8 cellular contexts compared by ENCODE assay signal in genomic region chr6:87722831-87723726, GRCh38. TPM values are rescaled to one million over a fixed set of nuclear protein-coding genes. Genes with fewer than 3 reads are reported as not detected.
A peak's percentile ranks its signal among the peaks of the same experiment; 100 is the strongest.
DNase-seq lines count a peak whose midpoint lies in the region; ATAC-seq and TF ChIP-seq lines count a peak whose summit lies in the region.

No MANE protein-coding gene starts in this region.

- CTCF ChIA-PET in IMR-90 (lab: Yijun Ruan, JAX) = interaction anchor here (1.0 kb wide), 1 partner anchor 50 kb away, joined by 3 read pairs; no protein-coding TSS in a partner anchor
- CTCF ChIA-PET in activated CD4-positive, alpha-beta memory T cell treated with anti-CD3 and anti-CD28 coated beads for 36 hours (lab: Charles Lee) = interaction anchor here (0.7 kb wide), 1 partner anchor 18 kb away, joined by 3 read pairs; no protein-coding TSS in a partner anchor

- H3K79me2 ChIP-seq in trophoblast cell (ENCODE audit: control insufficient read depth, insufficient read depth, low read length, poor library complexity) = no peaks in the 10 kb centered on the region

- H3K23ac ChIP-seq in IMR-90 (ENCODE audit: low read depth, low read length) (peak overlapping the region; percentile 85), trophoblast cell (ENCODE audit: low read length) (no peak overlapping the region)

- H4K20me1 ChIP-seq in IMR-90 (ENCODE audit: insufficient read depth, low read length) = no peaks in the 10 kb centered on the region

- H3K4ac ChIP-seq in IMR-90 (ENCODE audit: low read depth, low read length) = peak overlapping the region; percentile 91
- no peak overlapping the region for H3K4ac ChIP-seq in trophoblast cell (ENCODE audit: low read depth, low read length)

- H3K9ac ChIP-seq in IMR-90 (ENCODE audit: low read depth, low read length) (peak overlapping the region; percentile 46), trophoblast cell (ENCODE audit: low read length) (no peak overlapping the region)

- H3K27me3 Mint-ChIP-seq in activated T-cell treated with anti-CD3 and anti-CD28 coated beads, Interleukin-2, amount 50 U/mL, for 72 hours (ENCODE audit: low read depth) = peaks cover 16% of the 10 kb centered on the region
- H3K27me3 Mint-ChIP-seq in activated CD4-positive, alpha-beta memory T cell treated with anti-CD3 and anti-CD28 coated beads for 36 hours = no peaks in the 10 kb centered on the region

- peaks cover 0 to 2% of the 10 kb centered on the region in 2 donors for H3K36me3 Mint-ChIP-seq in activated T-cell treated with anti-CD3 and anti-CD28 coated beads, Interleukin-2, amount 50 U/mL, for 72 hours (ENCODE audit: insufficient read depth in 2 of 2)
- H3K36me3 Mint-ChIP-seq in activated CD4-positive, alpha-beta memory T cell treated with anti-CD3 and anti-CD28 coated beads for 36 hours = no peaks in the 10 kb centered on the region

- H3K79me1 ChIP-seq in IMR-90 (ENCODE audit: low read depth in 1 of 2, low read length in 2 of 2) (peaks cover 0 to 3% of the 10 kb centered on the region in 2 experiments; a peak in 1 of 4 replicates), trophoblast cell (ENCODE audit: low read length) (peaks cover 5% of the 10 kb centered on the region)

- H4K91ac ChIP-seq in IMR-90 (ENCODE audit: insufficient read depth, low read depth, low read length) = peak overlapping the region; percentile 93
- H4K91ac ChIP-seq in trophoblast cell (ENCODE audit: low read depth, low read length) = peak overlapping the region; percentile 10

- H3K9me3 ChIP-seq in IMR-90 (ENCODE audit: control insufficient read depth, insufficient read depth, low read length) (no peaks in the 10 kb centered on the region), trophoblast cell (ENCODE audit: insufficient read depth, low read depth, low read length) (no peaks in the 10 kb centered on the region)

- H2BK5ac ChIP-seq in IMR-90 (ENCODE audit: low read depth, low read length, poor library complexity, severe bottlenecking) (peak overlapping the region; percentile 90), trophoblast cell (ENCODE audit: low read depth, low read length, poor library complexity) (no peak overlapping the region)

- H3K56ac ChIP-seq in IMR-90 (ENCODE audit: extremely low read depth, insufficient read depth, low read length) = peak overlapping the region; percentile 81; the same call in 1 of the 2 replicates

- peak overlapping the region; percentile 95 for H3K27ac ChIP-seq in IMR-90 (ENCODE audit: insufficient read depth, low read length)
- no peak overlapping the region for H3K27ac ChIP-seq in trophoblast cell (ENCODE audit: low read depth, low read length)

- H2AFZ ChIP-seq in IMR-90 (replicated peaks; ENCODE audit: low read length, poor library complexity) (peak overlapping the region; percentile 7), trophoblast cell (ENCODE audit: insufficient read depth, low read length, poor library complexity) (peak overlapping the region; percentile 33)

- H3K9me1 ChIP-seq in IMR-90 (ENCODE audit: insufficient read depth, low read length) = peaks cover 8% of the 10 kb centered on the region; the same call in 1 of the 2 replicates

- peaks cover 39% of the 10 kb centered on the region for H3K4me1 Mint-ChIP-seq in activated T-cell treated with anti-CD3 and anti-CD28 coated beads, Interleukin-2, amount 50 U/mL, for 72 hours (ENCODE audit: low read depth)
- H3K4me1 Mint-ChIP-seq in activated CD4-positive, alpha-beta memory T cell treated with anti-CD3 and anti-CD28 coated beads for 36 hours (ENCODE audit: low read depth) = peaks cover 27% of the 10 kb centered on the region

- peak overlapping the region; percentile 60; the same call in 1 of the 2 replicates for H2AK5ac ChIP-seq in IMR-90 (ENCODE audit: low read depth, low read length)
- no peak overlapping the region for H2AK5ac ChIP-seq in trophoblast cell (ENCODE audit: low read length)

- POLR2A ChIA-PET in IMR-90 (lab: Charles Lee; ENCODE audit: unreplicated experiment) = interaction anchor here (0.6 to 0.9 kb wide), 2 partner anchors 21 to 26 kb away, joined by 5 read pairs; partner anchors contain the start of gene AKIRIN2
- POLR2A ChIA-PET in activated CD4-positive, alpha-beta memory T cell treated with anti-CD3 and anti-CD28 coated beads for 36 hours (lab: Charles Lee) = interaction anchor here (0.8 to 2.3 kb wide), 7 partner anchors 9 to 85 kb away, joined by 3 to 9 read pairs (median 3); partner anchors contain the start of gene AKIRIN2

- H4K5ac ChIP-seq in IMR-90 (ENCODE audit: low read depth, low read length) = peak overlapping the region; percentile 94

- H2BK120ac ChIP-seq in IMR-90 (ENCODE audit: low read depth, low read length) (peak overlapping the region; percentile 93), trophoblast cell (ENCODE audit: insufficient read depth, low read length, poor library complexity) (peak overlapping the region; percentile 43)

- H3K14ac ChIP-seq in IMR-90 (replicated peaks; ENCODE audit: low read depth, low read length) (peak overlapping the region; percentile 82), trophoblast cell (ENCODE audit: low read length) (no peak overlapping the region)

- ATAC-seq in activated T-cell treated with anti-CD3 and anti-CD28 coated beads, Interleukin-2, amount 50 U/mL, for 72 hours (replicated peaks in 1 of 2) = peak; percentile 32 to 33
- peak; percentile 81 for ATAC-seq in IMR-90 (ENCODE audit: low read depth)
- peak; percentile 96 for ATAC-seq in Right ventricle myocardium inferior

- H3K36me3 ChIP-seq in IMR-90 (ENCODE audit: control insufficient read depth, insufficient read depth, low read length) (no peaks in the 10 kb centered on the region), trophoblast cell (ENCODE audit: control insufficient read depth in 1 of 2, insufficient read depth in 2 of 2, low read length in 2 of 2) (no peaks in the 10 kb centered on the region)

- no peak for TF ChIP-seq RAD21 in IMR-90 (IDR thresholded peaks at IDR 0.05; ENCODE audit: low read length)

- peak overlapping the region; percentile 99 for H2BK20ac ChIP-seq in IMR-90 (ENCODE audit: low read depth, low read length)

- peaks cover 24% of the 10 kb centered on the region for H3K4me1 ChIP-seq in IMR-90 (ENCODE audit: control insufficient read depth, insufficient read depth, low read length)
- peaks cover 6 to 11% of the 10 kb centered on the region in 2 experiments for H3K4me1 ChIP-seq in trophoblast cell (ENCODE audit: control insufficient read depth in 1 of 2, insufficient read depth in 2 of 2, low read length in 2 of 2)

- no peak for TF ChIP-seq CTCF in IMR-90 (conservative IDR thresholded peaks at IDR 0.05; ENCODE audit: low read depth, low read length)

- H3K18ac ChIP-seq in IMR-90 (ENCODE audit: low read depth, low read length) (peak overlapping the region; percentile 97), trophoblast cell (ENCODE audit: low read length) (no peak overlapping the region)

- 10% methylated on average over 2 of the region's 8 CpGs; no CpG with 5 or more reads in 1 of the 2 experiments for WGBS in IMR-90 (ENCODE audit: extremely low coverage in 2 of 2, insufficient read length in 1 of 2), 2 experiments
- WGBS in trophoblast cell (ENCODE audit: extremely low coverage, insufficient coverage, insufficient read length) = no CpG with 5 or more reads among the region's 8 CpGs

- H2BK12ac ChIP-seq in trophoblast cell (ENCODE audit: low read length) = peak overlapping the region; percentile 21

- in situ Hi-C loops in IMR-90 (cut with MboI; ENCODE audit: low sequenced_read_pairs) = no loop called here

- peak overlapping the region; percentile 74 for H3K27ac Mint-ChIP-seq in activated T-cell treated with anti-CD3 and anti-CD28 coated beads, Interleukin-2, amount 50 U/mL, for 72 hours
- H3K27ac Mint-ChIP-seq in activated CD4-positive, alpha-beta memory T cell treated with anti-CD3 and anti-CD28 coated beads for 36 hours = no peak overlapping the region

- no TSS peak for BruUV-seq in IMR-90 (replicated peaks; lab: Mats Ljungman, UMichigan)

- intact Hi-C loops in IMR-90 (cut with micrococcal nuclease) = loop anchor here (1.0 kb wide), 1 partner anchor 17 kb away; no protein-coding TSS in a partner anchor
- intact Hi-C loops in activated CD4-positive, alpha-beta memory T cell treated with anti-CD3 and anti-CD28 coated beads for 36 hours (cut with micrococcal nuclease) = loop anchor here (1.0 kb wide), 2 partner anchors 9 kb away; no protein-coding TSS in a partner anchor
- intact Hi-C loops in Right ventricle myocardium inferior (cut with DNase I) = no loop called here
- intact Hi-C loops in posterior vena cava (cut with DNase I) = no loop called here

- H3K4me3 Mint-ChIP-seq in activated T-cell treated with anti-CD3 and anti-CD28 coated beads, Interleukin-2, amount 50 U/mL, for 72 hours = peak overlapping the region in 1 of 2 donors; percentile 49
- H3K4me3 Mint-ChIP-seq in activated CD4-positive, alpha-beta memory T cell treated with anti-CD3 and anti-CD28 coated beads for 36 hours = no peak overlapping the region

- H4K8ac ChIP-seq in IMR-90 (ENCODE audit: low read depth in 2 of 2, low read length in 2 of 2) (peak overlapping the region; percentile 41 to 84; a peak in 3 of 4 replicates), trophoblast cell (ENCODE audit: low read depth, low read length) (peak overlapping the region; percentile 59)

- H3K4me2 ChIP-seq in IMR-90 (ENCODE audit: low read depth, low read length) (peak overlapping the region; percentile 74), trophoblast cell (ENCODE audit: low read length) (no peak overlapping the region)

- no peak for DNase-seq in activated T-cell treated with anti-CD3 and anti-CD28 coated beads, Interleukin-2, amount 50 U/mL, for 72 hours
- DNase-seq in activated T-cell treated with anti-CD3 and anti-CD28 coated beads for 4 hours = no peak
- DNase-seq in IMR-90 = peak; percentile 95
- peak; percentile 38 for DNase-seq in activated CD4-positive, alpha-beta memory T cell treated with anti-CD3 and anti-CD28 coated beads for 36 hours
- peak; percentile 86 for DNase-seq in Right ventricle myocardium inferior (ENCODE audit: missing footprints)
- peak; percentile 7 to 46 for DNase-seq in trophoblast cell
- no peak for DNase-seq in posterior vena cava (ENCODE audit: low spot score)
- no peak for DNase-seq in activated CD4-positive, CD25-positive, alpha-beta regulatory T cell treated with anti-CD3 and anti-CD28 coated beads, Interleukin-2, amount 50 U/mL, for 72 hours

- H3K9me3 Mint-ChIP-seq in activated T-cell treated with anti-CD3 and anti-CD28 coated beads, Interleukin-2, amount 50 U/mL, for 72 hours = no peaks in the 10 kb centered on the region
- no peaks in the 10 kb centered on the region for H3K9me3 Mint-ChIP-seq in activated CD4-positive, alpha-beta memory T cell treated with anti-CD3 and anti-CD28 coated beads for 36 hours

- no peak overlapping the region for H4K12ac ChIP-seq in trophoblast cell (ENCODE audit: low read depth, low read length)

- no peaks in the 10 kb centered on the region for H3K27me3 ChIP-seq in IMR-90 (ENCODE audit: control insufficient read depth, insufficient read depth, low read length)
- no peaks in the 10 kb centered on the region for H3K27me3 ChIP-seq in trophoblast cell (ENCODE audit: insufficient read depth, low read length)

- dilution Hi-C loops in IMR-90 (cut with HindIII; ENCODE audit: low sequenced_read_pairs, unreplicated experiment) = no loop called here

- peak overlapping the region; percentile 90; the same call in 2 of the 3 replicates for H2BK15ac ChIP-seq in IMR-90 (ENCODE audit: low read depth, low read length)

- no peak overlapping the region for H2AK9ac ChIP-seq in IMR-90 (replicated peaks; ENCODE audit: low read depth, low read length, poor library complexity)

- no peak for TF ChIP-seq POLR2A in IMR-90 (IDR thresholded peaks at IDR 0.05; ENCODE audit: low read depth, low read length)

- H3K4me3 ChIP-seq in IMR-90 (ENCODE audit: insufficient read depth, low read depth, low read length) (no peak overlapping the region), trophoblast cell (ENCODE audit: low read depth, low read length) (no peak overlapping the region)

RNA-seq across cellular contexts. Expression of gene AKIRIN2, which starts 21.0 kb away (rescaled TPM):
- total RNA-seq in activated T-cell treated with anti-CD3 and anti-CD28 coated beads, Interleukin-2, amount 50 U/mL, for 72 hours = 10 to 100 TPM; 64.5 to 71.0 TPM
- total RNA-seq in IMR-90 (2012; rRNA removed) (7.9 and 10.8 TPM in 2 replicates), Right ventricle myocardium inferior (36.1 TPM), posterior vena cava (10 to 100 TPM; 32.7 to 38.0 TPM)
- polyA plus RNA-seq in IMR-90 (2012; rRNA removed) = 25.1 and 26.6 TPM in 2 replicates
- polyA plus RNA-seq in IMR-90 (2012; cell fraction: cytosol; rRNA removed) = 28.5 and 28.7 TPM in 2 replicates
- 18.3 and 20.4 TPM in 2 replicates for polyA plus RNA-seq in IMR-90 (2012; cell fraction: nucleus; rRNA removed; ENCODE audit: low replicate concordance)
- 10 to 100 TPM; 45.7 to 46.0 TPM for total RNA-seq in activated CD4-positive, alpha-beta memory T cell treated with anti-CD3 and anti-CD28 coated beads for 36 hours
- polyA plus RNA-seq in trophoblast cell (2013) = 86.1 and 86.4 TPM in 2 replicates

Comparison
In these comparisons a context has a peak if more than half of its experiments do, and no peak if none do; other contexts are left out.
1. ATAC-seq: peak in every context shown above with its lines; median percentile 96 in Right ventricle myocardium inferior; 81 in IMR-90; 32 in activated T-cell treated with anti-CD3 and anti-CD28 coated beads, Interleukin-2, amount 50 U/mL, for 72 hours.
2. DNase-seq: peak in IMR-90 (single experiment), activated CD4-positive, alpha-beta memory T cell treated with anti-CD3 and anti-CD28 coated beads for 36 hours (single experiment), Right ventricle myocardium inferior (single experiment) and trophoblast cell (2 of 2); none in activated T-cell treated with anti-CD3 and anti-CD28 coated beads, Interleukin-2, amount 50 U/mL, for 72 hours (0 of 2), activated T-cell treated with anti-CD3 and anti-CD28 coated beads for 4 hours (single experiment), posterior vena cava (single experiment) and activated CD4-positive, CD25-positive, alpha-beta regulatory T cell treated with anti-CD3 and anti-CD28 coated beads, Interleukin-2, amount 50 U/mL, for 72 hours (single experiment).
3. intact Hi-C loops: an anchor here in IMR-90 (1.0 kb wide) and activated CD4-positive, alpha-beta memory T cell treated with anti-CD3 and anti-CD28 coated beads for 36 hours (1.0 kb wide); none called in Right ventricle myocardium inferior and posterior vena cava.